Comparison of ENCODE assay signal across 12 cellular contexts in genomic region chr3:29525254-29525881, GRCh38.
DNase-seq lines count a peak whose midpoint lies in the region; ATAC-seq and TF ChIP-seq lines count a peak whose summit lies in the region.
"Had no signal": no experiment of that assay in that cellular context is flagged by ENCODE, and none has a peak within 500 bp of the region (broad histone marks: within the 10 kb centered on the region; RNA-seq: fewer than 3 reads in every experiment).

No MANE protein-coding gene starts in this region.

- peak overlapping the region; percentile 1 for H2AFZ ChIP-seq in mammary epithelial cell (ENCODE audit: low read depth, low read length)

- no peak for TF ChIP-seq POLR2A in lower leg skin (IDR thresholded peaks at IDR 0.05)

- H3K4me2 ChIP-seq in mammary epithelial cell (ENCODE audit: insufficient read depth, low read depth, low read length), result no peak overlapping the region

- H3K27me3 ChIP-seq in mammary epithelial cell (ENCODE audit: insufficient read depth, low read length) (no peaks in the 10 kb centered on the region), tibial artery (no peaks in the 10 kb centered on the region)

- H3K27ac Mint-ChIP-seq in stimulated activated memory B cell treated with anti-CD40 and anti-IgM and Interleukin-4, amounts not matched to agents 10 μg/mL and 1 μg/mL and 100 μg/mL, for 72 hours, result no peak overlapping the region
- H3K27ac Mint-ChIP-seq in activated T-helper 1 cell treated with anti-CD3 and anti-CD28 coated beads, Interleukin-12 subunit alpha, Interleukin-12 subunit beta, Interleukin-2, Interleukin-4 antibody, amounts not matched to agents 30 ng/mL and 10 ng/mL and 1 ng/mL, durations not matched to agents 14 hours and 24 hours and 36 hours, result no peak overlapping the region
- H3K27ac Mint-ChIP-seq: stimulated activated naive CD8-positive, alpha-beta T cell treated with anti-CD3 and anti-CD28 coated beads, Interleukin-15, amount 100 ng/mL, for 72 hours had no signal

- TF ChIP-seq CTCF in mammary epithelial cell (conservative IDR thresholded peaks at IDR 0.05 in 1 of 2, IDR thresholded peaks at IDR 0.05 in 1 of 2; ENCODE audit: extremely low read depth in 1 of 2, insufficient read depth in 1 of 2, low read depth in 1 of 2, low read length in 2 of 2) (no peak), lower leg skin (IDR thresholded peaks at IDR 0.05) (no peak), tibial artery (IDR thresholded peaks at IDR 0.05) (no peak)

- H3K9ac ChIP-seq in mammary epithelial cell (ENCODE audit: insufficient read depth, low read length), result no peak overlapping the region

- no peak for ATAC-seq in HG03045 (IDR thresholded peaks at IDR 0.05; ENCODE audit: unreplicated experiment)
- no peak for ATAC-seq in stimulated activated memory B cell treated with anti-CD40 and anti-IgM and Interleukin-4, amounts not matched to agents 10 μg/mL and 1 μg/mL and 100 μg/mL, for 72 hours
- ATAC-seq: stimulated activated naive CD8-positive, alpha-beta T cell treated with anti-CD3 and anti-CD28 coated beads, Interleukin-15, amount 100 ng/mL, for 72 hours had no signal

- H3K27me3 Mint-ChIP-seq in stimulated activated memory B cell treated with anti-CD40 and anti-IgM and Interleukin-4, amounts not matched to agents 10 μg/mL and 1 μg/mL and 100 μg/mL, for 72 hours, result no peaks in the 10 kb centered on the region
- H3K27me3 Mint-ChIP-seq in activated T-helper 1 cell treated with anti-CD3 and anti-CD28 coated beads, Interleukin-12 subunit alpha, Interleukin-12 subunit beta, Interleukin-2, Interleukin-4 antibody, amounts not matched to agents 30 ng/mL and 10 ng/mL and 1 ng/mL, durations not matched to agents 14 hours and 24 hours and 36 hours (ENCODE audit: insufficient read depth), result peaks cover 1% of the 10 kb centered on the region
- H3K27me3 Mint-ChIP-seq: stimulated activated naive CD8-positive, alpha-beta T cell treated with anti-CD3 and anti-CD28 coated beads, Interleukin-15, amount 100 ng/mL, for 72 hours had no signal

- H3K4me1 Mint-ChIP-seq in stimulated activated memory B cell treated with anti-CD40 and anti-IgM and Interleukin-4, amounts not matched to agents 10 μg/mL and 1 μg/mL and 100 μg/mL, for 72 hours, result no peaks in the 10 kb centered on the region
- no peaks in the 10 kb centered on the region for H3K4me1 Mint-ChIP-seq in activated T-helper 1 cell treated with anti-CD3 and anti-CD28 coated beads, Interleukin-12 subunit alpha, Interleukin-12 subunit beta, Interleukin-2, Interleukin-4 antibody, amounts not matched to agents 30 ng/mL and 10 ng/mL and 1 ng/mL, durations not matched to agents 14 hours and 24 hours and 36 hours (ENCODE audit: low read depth)
- H3K4me1 Mint-ChIP-seq: stimulated activated naive CD8-positive, alpha-beta T cell treated with anti-CD3 and anti-CD28 coated beads, Interleukin-15, amount 100 ng/mL, for 72 hours had no signal

- peaks cover 2% of the 10 kb centered on the region for H3K9me3 Mint-ChIP-seq in stimulated activated memory B cell treated with anti-CD40 and anti-IgM and Interleukin-4, amounts not matched to agents 10 μg/mL and 1 μg/mL and 100 μg/mL, for 72 hours
- H3K9me3 Mint-ChIP-seq in activated T-helper 1 cell treated with anti-CD3 and anti-CD28 coated beads, Interleukin-12 subunit alpha, Interleukin-12 subunit beta, Interleukin-2, Interleukin-4 antibody, amounts not matched to agents 30 ng/mL and 10 ng/mL and 1 ng/mL, durations not matched to agents 14 hours and 24 hours and 36 hours, result no peaks in the 10 kb centered on the region
- H3K9me3 Mint-ChIP-seq: stimulated activated naive CD8-positive, alpha-beta T cell treated with anti-CD3 and anti-CD28 coated beads, Interleukin-15, amount 100 ng/mL, for 72 hours had no signal

- no peak overlapping the region for H3K4me3 Mint-ChIP-seq in stimulated activated memory B cell treated with anti-CD40 and anti-IgM and Interleukin-4, amounts not matched to agents 10 μg/mL and 1 μg/mL and 100 μg/mL, for 72 hours
- no peak overlapping the region for H3K4me3 Mint-ChIP-seq in activated T-helper 1 cell treated with anti-CD3 and anti-CD28 coated beads, Interleukin-12 subunit alpha, Interleukin-12 subunit beta, Interleukin-2, Interleukin-4 antibody, amounts not matched to agents 30 ng/mL and 10 ng/mL and 1 ng/mL, durations not matched to agents 14 hours and 24 hours and 36 hours
- H3K4me3 Mint-ChIP-seq: stimulated activated naive CD8-positive, alpha-beta T cell treated with anti-CD3 and anti-CD28 coated beads, Interleukin-15, amount 100 ng/mL, for 72 hours had no signal

- no peaks in the 10 kb centered on the region for H3K9me3 ChIP-seq in mammary epithelial cell (replicated peaks; ENCODE audit: insufficient read depth, low read length)
- H3K9me3 ChIP-seq in tibial artery, result no peaks in the 10 kb centered on the region

- no TSS peak for BruUV-seq in mammary epithelial cell (replicated peaks; lab: Mats Ljungman, UMichigan)

- H3K4me1 ChIP-seq in mammary epithelial cell (ENCODE audit: insufficient read depth, low read length) (peaks cover 6% of the 10 kb centered on the region), tibial artery (peaks cover 0 to 84% (median 27%) of the 10 kb centered on the region in 4 donors)

- no peaks in the 10 kb centered on the region for H4K20me1 ChIP-seq in mammary epithelial cell (ENCODE audit: insufficient read depth, low read length)

- dilution Hi-C loops in mammary epithelial cell (cut with HindIII; ENCODE audit: low sequenced_read_pairs), result no loop called here

- CTCF ChIA-PET in mammary epithelial cell (lab: Charles Lee; ENCODE audit: low non-redundant PET), result no interaction called here

- no peaks in the 10 kb centered on the region for H3K79me2 ChIP-seq in mammary epithelial cell (ENCODE audit: insufficient read depth, low read length)

- no peaks in the 10 kb centered on the region for H3K36me3 Mint-ChIP-seq in stimulated activated memory B cell treated with anti-CD40 and anti-IgM and Interleukin-4, amounts not matched to agents 10 μg/mL and 1 μg/mL and 100 μg/mL, for 72 hours
- H3K36me3 Mint-ChIP-seq in activated T-helper 1 cell treated with anti-CD3 and anti-CD28 coated beads, Interleukin-12 subunit alpha, Interleukin-12 subunit beta, Interleukin-2, Interleukin-4 antibody, amounts not matched to agents 30 ng/mL and 10 ng/mL and 1 ng/mL, durations not matched to agents 14 hours and 24 hours and 36 hours (ENCODE audit: low read depth), result no peaks in the 10 kb centered on the region

- intact Hi-C loops in mammary epithelial cell (cut with micrococcal nuclease), result no loop called here
- intact Hi-C loops in lower leg skin (cut with DNase I; ENCODE audit: low total_unique reads), result no loop called here
- intact Hi-C loops in tibial artery (cut with DNase I; ENCODE audit: low total_unique reads), result loop anchor here (5.0 kb wide), 1 partner anchor 243 kb away; the partner anchor contains the start of gene RBMS3
- intact Hi-C loops in activated T-helper 1 cell treated with anti-CD3 and anti-CD28 coated beads, Interleukin-12 subunit alpha, Interleukin-12 subunit beta, Interleukin-2, Interleukin-4 antibody, amounts not matched to agents 30 ng/mL and 10 ng/mL and 1 ng/mL, durations not matched to agents 14 hours and 24 hours and 36 hours (cut with micrococcal nuclease), result no loop called here

- in situ Hi-C loops in mammary epithelial cell (cut with MboI; ENCODE audit: low sequenced_read_pairs in 2 of 2), result no loop called here

- no peak overlapping the region for H3K27ac ChIP-seq in mammary epithelial cell (ENCODE audit: insufficient read depth, low read depth, low read length)
- peak overlapping the region; percentile 59 to 68 for H3K27ac ChIP-seq in tibial artery

- H3K4me3 ChIP-seq in mammary epithelial cell (replicated peaks in 1 of 3; ENCODE audit: insufficient read depth in 1 of 3, low read depth in 2 of 3, low read length in 3 of 3), result no peak overlapping the region
- H3K4me3 ChIP-seq in lower leg skin (ENCODE audit: low read depth, poor library complexity, severe bottlenecking), result no peak overlapping the region
- H3K4me3 ChIP-seq in tibial artery, result no peak overlapping the region
- H3K4me3 ChIP-seq: dorsolateral prefrontal cortex had no signal

- DNase-seq in NCI-H1436 (lab: John Stamatoyannopoulos, UW) (peak; percentile 67), mammary epithelial cell (peak; percentile 9), lower leg skin (ENCODE audit: low spot score in 2 of 2) (peak; percentile 84 to 92), tibial artery (peak; percentile 89 to 90), AML-193 (lab: John Stamatoyannopoulos, UW) (no peak)
- DNase-seq in activated T-helper 1 cell treated with anti-CD3 and anti-CD28 coated beads, Interleukin-12 subunit alpha, Interleukin-12 subunit beta, Interleukin-2, Interleukin-4 antibody, amounts not matched to agents 30 ng/mL and 10 ng/mL and 1 ng/mL, durations not matched to agents 14 hours and 24 hours and 36 hours (ENCODE audit: low spot score), result no peak
- DNase-seq: activated CD4-positive, alpha-beta T cell treated with anti-CD3 and anti-CD28 coated beads for 1 hour; dorsolateral prefrontal cortex; NCI-H345; stimulated activated naive CD8-positive, alpha-beta T cell treated with anti-CD3 and anti-CD28 coated beads, Interleukin-15, amount 100 ng/mL, for 72 hours had no signal

- 11% methylated on average over 1 of the region's 1 CpG for WGBS in mammary epithelial cell (ENCODE audit: low coverage, missing lambda C conversion rate)
- 28 to 44% methylated on average over 1 of the region's 1 CpG for WGBS in lower leg skin, 2 donors

- H3K36me3 ChIP-seq in mammary epithelial cell (ENCODE audit: insufficient read depth, low read length), result no peaks in the 10 kb centered on the region
- no peaks in the 10 kb centered on the region for H3K36me3 ChIP-seq in tibial artery

Comparison
In these comparisons a context has a peak if more than half of its experiments do, and no peak if none do; other contexts are left out.
1. DNase-seq: peak in NCI-H1436 (single experiment), mammary epithelial cell (single experiment), lower leg skin (2 of 2) and tibial artery (2 of 2); none in AML-193 (0 of 2) and activated T-helper 1 cell treated with anti-CD3 and anti-CD28 coated beads, Interleukin-12 subunit alpha, Interleukin-12 subunit beta, Interleukin-2, Interleukin-4 antibody, amounts not matched to agents 30 ng/mL and 10 ng/mL and 1 ng/mL, durations not matched to agents 14 hours and 24 hours and 36 hours (single experiment).